In genomic region chr16:30995927-30996323, GRCh38 we compare ENCODE assay signal across 11 cellular contexts. TPM values are rescaled to one million over a fixed set of nuclear protein-coding genes. Genes with fewer than 3 reads are reported as not detected.
DNase-seq lines count a peak whose midpoint lies in the region; ATAC-seq and TF ChIP-seq lines count a peak whose summit lies in the region.
"Had no signal": no experiment of that assay in that cellular context is flagged by ENCODE, and none has a peak within 500 bp of the region (broad histone marks: within the 10 kb centered on the region; RNA-seq: fewer than 3 reads in every experiment).

No MANE protein-coding gene starts in this region.

- TF ChIP-seq CTCF in Peyer's patch (IDR thresholded peaks at IDR 0.05) (no peak), esophagus muscularis mucosa (IDR thresholded peaks at IDR 0.05) (no peak), psoas muscle (IDR thresholded peaks at IDR 0.05) (no peak)

- intact Hi-C loops in esophagus muscularis mucosa (cut with DNase I) (loop anchor here (5.0 kb wide), 1 partner anchor 36 kb away; the partner anchor contains the start of gene STX4), psoas muscle (cut with DNase I) (loop anchor here in 1 of 2 donors (5.0 to 10.0 kb wide), 2 partner anchors 36 to 59 kb away; partner anchors contain the start of gene STX4)

- H3K9me3 ChIP-seq in Peyer's patch = no peaks in the 10 kb centered on the region
- H3K9me3 ChIP-seq in esophagus muscularis mucosa = no peaks in the 10 kb centered on the region
- no peaks in the 10 kb centered on the region for H3K9me3 ChIP-seq in psoas muscle
- H3K9me3 ChIP-seq: mucosa of descending colon had no signal

- H3K4me1 ChIP-seq in Peyer's patch (peaks cover 0 to 15% (median 7%) of the 10 kb centered on the region in 4 donors), esophagus muscularis mucosa (peaks cover 13 to 23% (median 20%) of the 10 kb centered on the region in 4 donors), psoas muscle (peaks cover 6% of the 10 kb centered on the region)

- H3K36me3 ChIP-seq in H7 (replicated peaks; ENCODE audit: control insufficient read depth, insufficient read depth, low read length) (no peaks in the 10 kb centered on the region; the same call in 1 of the 2 replicates), Peyer's patch (no peaks in the 10 kb centered on the region), esophagus muscularis mucosa (no peaks in the 10 kb centered on the region), psoas muscle (ENCODE audit: insufficient read depth in 1 of 2, low read depth in 1 of 2) (no peaks in the 10 kb centered on the region)

- WGBS in esophagus muscularis mucosa = 76% methylated on average over 11 of the region's 11 CpGs
- WGBS in psoas muscle, 3 donors = 77 to 83% (median 79%) methylated on average over 11 of the region's 11 CpGs

- H3K4me3 ChIP-seq in H7 (ENCODE audit: insufficient read depth, low read depth, low read length) (peak overlapping the region; percentile 67), Peyer's patch (peak overlapping the region in 3 of 4 donors; percentile 50 to 58 (median 53)), esophagus muscularis mucosa (peak overlapping the region in 3 of 4 donors; percentile 60 to 70 (median 64)), psoas muscle (no peak overlapping the region)
- H3K4me3 ChIP-seq: mucosa of descending colon had no signal

- TF ChIP-seq POLR2A in Peyer's patch (IDR thresholded peaks at IDR 0.05) (no peak), esophagus muscularis mucosa (IDR thresholded peaks at IDR 0.05; ENCODE audit: low read depth) (no peak)

- DNase-seq in H7 = no peak
- no peak for DNase-seq in Peyer's patch
- DNase-seq in esophagus muscularis mucosa (ENCODE audit: extremely low spot score) = no peak
- DNase-seq in psoas muscle = no peak
- no peak for DNase-seq in activated effector memory CD4-positive, alpha-beta T cell treated with anti-CD3 and anti-CD28 coated beads, Interleukin-2, amount 50 U/mL, for 16 hours
- DNase-seq in NCI-H2029 (lab: John Stamatoyannopoulos, UW) = no peak
- DNase-seq: activated naive CD4-positive, alpha-beta T cell; NCI-H446; stimulated activated CD4-positive, alpha-beta T cell treated with anti-CD3 and anti-CD28 coated beads, Interleukin-4, amount 100 ng/mL, for 4 hours had no signal

- no peak for ATAC-seq in psoas muscle
- no peak for ATAC-seq in GM21529 (IDR thresholded peaks at IDR 0.05; ENCODE audit: unreplicated experiment)

- no peaks in the 10 kb centered on the region; the same call in 1 of the 2 replicates for H3K27me3 ChIP-seq in H7 (ENCODE audit: control insufficient read depth, insufficient read depth, low read length)
- no peaks in the 10 kb centered on the region for H3K27me3 ChIP-seq in Peyer's patch
- H3K27me3 ChIP-seq in esophagus muscularis mucosa = no peaks in the 10 kb centered on the region
- no peaks in the 10 kb centered on the region for H3K27me3 ChIP-seq in psoas muscle (ENCODE audit: insufficient read depth in 3 of 3, low read length in 2 of 3)

- TF ChIP-seq EP300 in esophagus muscularis mucosa (IDR thresholded peaks at IDR 0.05) = no peak

- H3K27ac ChIP-seq in Peyer's patch = peak overlapping the region; percentile 72 to 88 (median 80)
- peak overlapping the region; percentile 80 to 87 (median 83) for H3K27ac ChIP-seq in esophagus muscularis mucosa (replicated peaks in 1 of 4)
- H3K27ac ChIP-seq in psoas muscle = peak overlapping the region; percentile 55

RNA-seq across cellular contexts. Expression of gene HSD3B7, which starts 10.9 kb away (rescaled TPM):
- total RNA-seq in H7 (2014; rRNA removed; shearing (Covaris generic)) = 4.4 and 8.2 TPM in 2 replicates
- 10 to 100 TPM; 38.8 to 59.1 (median 52.2) TPM for total RNA-seq in Peyer's patch
- 10 to 100 TPM; 15.4 to 33.0 (median 17.9) TPM for total RNA-seq in esophagus muscularis mucosa
- total RNA-seq in psoas muscle = 10 to 100 TPM in 1 of 4 donors, 1 to 10 TPM in 3; 3.2 to 12.8 (median 5.4) TPM
- 1 to 10 TPM; 3.5 to 4.9 (median 4.1) TPM for polyA plus RNA-seq in psoas muscle

RNA-seq across cellular contexts. Expression of gene STX1B, which starts 14.5 kb away (rescaled TPM):
- total RNA-seq in H7 (2014; rRNA removed; shearing (Covaris generic)) = 1.3 and 4.1 TPM in 2 replicates
- total RNA-seq in Peyer's patch (1 to 10 TPM in 2 of 4 donors, under 1 TPM in 1, not detected in 1; 0.18 to 1.3 (median 1.0) TPM), esophagus muscularis mucosa (1 to 10 TPM in 3 of 4 donors, under 1 TPM in 1; 0.92 to 2.6 (median 1.8) TPM), psoas muscle (under 1 TPM in 3 of 4 donors, not detected in 1; 0.11 to 0.64 (median 0.26) TPM)
- polyA plus RNA-seq in psoas muscle = under 1 TPM; 0.04 to 0.14 (median 0.05) TPM

RNA-seq across cellular contexts. Expression of gene STX4, which starts 37.4 kb away (rescaled TPM):
- total RNA-seq in H7 (2014; rRNA removed; shearing (Covaris generic)) = 13.6 and 14.2 TPM in 2 replicates
- total RNA-seq in Peyer's patch = 100 to 1,000 TPM in 3 of 4 donors, 10 to 100 TPM in 1; 60.2 to 159 (median 101) TPM
- total RNA-seq in esophagus muscularis mucosa = 10 to 100 TPM; 36.8 to 54.0 (median 41.0) TPM
- total RNA-seq in psoas muscle = 10 to 100 TPM; 47.6 to 57.8 (median 51.6) TPM
- polyA plus RNA-seq in psoas muscle = 100 to 1,000 TPM in 1 of 3 donors, 10 to 100 TPM in 2; 61.8 to 123 (median 83.3) TPM

RNA-seq across cellular contexts. Expression of gene SETD1A, which starts 38.4 kb away (rescaled TPM):
- total RNA-seq in H7 (2014; rRNA removed; shearing (Covaris generic)) = 4.1 and 5.0 TPM in 2 replicates
- total RNA-seq in Peyer's patch (10 to 100 TPM in 3 of 4 donors, 1 to 10 TPM in 1; 10.0 to 22.0 (median 16.5) TPM), esophagus muscularis mucosa (10 to 100 TPM in 2 of 4 donors, 1 to 10 TPM in 2; 7.1 to 25.4 (median 9.9) TPM), psoas muscle (10 to 100 TPM; 13.3 to 19.0 (median 16.2) TPM)
- polyA plus RNA-seq in psoas muscle = 10 to 100 TPM in 1 of 3 donors, 1 to 10 TPM in 2; 7.9 to 15.9 (median 9.4) TPM

RNA-seq across cellular contexts. Expression of gene ORAI3, which starts 47.1 kb away (rescaled TPM):
- total RNA-seq in H7 (2014; rRNA removed; shearing (Covaris generic)) = 15.3 and 18.4 TPM in 2 replicates
- total RNA-seq in Peyer's patch (10 to 100 TPM; 10.7 to 25.0 (median 20.3) TPM), esophagus muscularis mucosa (10 to 100 TPM; 33.0 to 56.5 (median 45.8) TPM), psoas muscle (1 to 10 TPM; 3.6 to 5.8 (median 5.5) TPM)
- polyA plus RNA-seq in psoas muscle = 1 to 10 TPM; 3.5 to 6.0 (median 4.0) TPM
